12 cellular contexts compared by ENCODE assay signal in genomic region chr3:150236683-150237082, GRCh38.
DNase-seq lines count a peak whose midpoint lies in the region; ATAC-seq and TF ChIP-seq lines count a peak whose summit lies in the region.
"Had no signal": no experiment of that assay in that cellular context is flagged by ENCODE, and none has a peak within 500 bp of the region (broad histone marks: within the 10 kb centered on the region; RNA-seq: fewer than 3 reads in every experiment).

No MANE protein-coding gene starts in this region.

- H3K9me3 ChIP-seq in stomach = no peaks in the 10 kb centered on the region
- H3K9me3 ChIP-seq: Peyer's patch had no signal

- no peak overlapping the region for H3K4me3 ChIP-seq in stomach
- H3K4me3 ChIP-seq: Peyer's patch had no signal

- CTCF ChIA-PET in activated CD8-positive, alpha-beta T cell treated with anti-CD3 and anti-CD28 coated beads for 36 hours (lab: Charles Lee) = interaction anchor here (1.0 to 1.4 kb wide), 3 partner anchors 14 to 35 kb away, joined by 3 to 4 read pairs (median 4); no protein-coding TSS in a partner anchor

- no peak overlapping the region for H3K4me3 Mint-ChIP-seq in activated CD8-positive, alpha-beta T cell treated with anti-CD3 and anti-CD28 coated beads for 36 hours
- H3K4me3 Mint-ChIP-seq: CD14-positive monocyte; stimulated activated memory B cell treated with anti-CD40 and anti-IgM and Interleukin-4, amounts not matched to agents 10 μg/mL and 1 μg/mL and 100 μg/mL, for 72 hours had no signal

- 60 to 82% (median 76%) methylated on average over 6 of the region's 6 CpGs for WGBS in stomach, 5 donors

- no peak overlapping the region for H3K27ac Mint-ChIP-seq in activated CD8-positive, alpha-beta T cell treated with anti-CD3 and anti-CD28 coated beads for 36 hours
- H3K27ac Mint-ChIP-seq: CD14-positive monocyte; stimulated activated memory B cell treated with anti-CD40 and anti-IgM and Interleukin-4, amounts not matched to agents 10 μg/mL and 1 μg/mL and 100 μg/mL, for 72 hours had no signal

- no peak for TF ChIP-seq EP300 in stomach (IDR thresholded peaks at IDR 0.05)

- DNase-seq in HCEC 1CT (peak; percentile 41), amniotic epithelial cell (ENCODE audit: low read depth) (peak; percentile 91), kidney glomerular epithelial cell (lab: John Stamatoyannopoulos, UW) (peak; percentile 54), stomach (no peak), KBM-7 (no peak), hepatic stellate cell (ENCODE audit: low spot score) (no peak)
- DNase-seq in activated T-cell treated with anti-CD3 and anti-CD28 coated beads, Interleukin-2, amount 50 U/mL, for 48 hours = no peak
- no peak for DNase-seq in activated CD8-positive, alpha-beta T cell treated with anti-CD3 and anti-CD28 coated beads for 36 hours
- DNase-seq: occipital lobe, Peyer's patch had no signal

- H3K4me1 Mint-ChIP-seq in activated CD8-positive, alpha-beta T cell treated with anti-CD3 and anti-CD28 coated beads for 36 hours (ENCODE audit: low read depth) = no peaks in the 10 kb centered on the region
- H3K4me1 Mint-ChIP-seq: stimulated activated memory B cell treated with anti-CD40 and anti-IgM and Interleukin-4, amounts not matched to agents 10 μg/mL and 1 μg/mL and 100 μg/mL, for 72 hours had no signal

- TF ChIP-seq CTCF in stomach (IDR thresholded peaks at IDR 0.05) = no peak
- TF ChIP-seq CTCF in activated CD8-positive, alpha-beta T cell treated with anti-CD3 and anti-CD28 coated beads for 36 hours (IDR thresholded peaks at IDR 0.05) = no peak

- H3K9me3 Mint-ChIP-seq in activated CD8-positive, alpha-beta T cell treated with anti-CD3 and anti-CD28 coated beads for 36 hours = no peaks in the 10 kb centered on the region
- H3K9me3 Mint-ChIP-seq: CD14-positive monocyte; stimulated activated memory B cell treated with anti-CD40 and anti-IgM and Interleukin-4, amounts not matched to agents 10 μg/mL and 1 μg/mL and 100 μg/mL, for 72 hours had no signal

- peaks cover 3% of the 10 kb centered on the region for H3K27me3 Mint-ChIP-seq in activated CD8-positive, alpha-beta T cell treated with anti-CD3 and anti-CD28 coated beads for 36 hours
- H3K27me3 Mint-ChIP-seq: stimulated activated memory B cell treated with anti-CD40 and anti-IgM and Interleukin-4, amounts not matched to agents 10 μg/mL and 1 μg/mL and 100 μg/mL, for 72 hours had no signal

- H3K27me3 ChIP-seq in stomach = no peaks in the 10 kb centered on the region
- H3K27me3 ChIP-seq: Peyer's patch had no signal

- no peak for TF ChIP-seq POLR2A in stomach (IDR thresholded peaks at IDR 0.05)

- in situ Hi-C loops in KBM-7 (cut with MboI; ENCODE audit: low pct_unique_long_range_greater_than_20kb, low sequenced_read_pairs) = no loop called here

- H3K36me3 ChIP-seq in stomach = no peaks in the 10 kb centered on the region
- H3K36me3 ChIP-seq: Peyer's patch had no signal

- POLR2A ChIA-PET in activated CD8-positive, alpha-beta T cell treated with anti-CD3 and anti-CD28 coated beads for 36 hours (lab: Charles Lee) = no interaction called here

- intact Hi-C loops in stomach (cut with DNase I; ENCODE audit: low total_unique reads) = no loop called here
- intact Hi-C loops in activated CD8-positive, alpha-beta T cell treated with anti-CD3 and anti-CD28 coated beads for 36 hours (cut with micrococcal nuclease) = no loop called here

- H3K4me1 ChIP-seq in stomach = peaks cover 17 to 54% (median 26%) of the 10 kb centered on the region in 4 donors

- H3K36me3 Mint-ChIP-seq in activated CD8-positive, alpha-beta T cell treated with anti-CD3 and anti-CD28 coated beads for 36 hours (ENCODE audit: low read depth) = no peaks in the 10 kb centered on the region
- H3K36me3 Mint-ChIP-seq: CD14-positive monocyte; stimulated activated memory B cell treated with anti-CD40 and anti-IgM and Interleukin-4, amounts not matched to agents 10 μg/mL and 1 μg/mL and 100 μg/mL, for 72 hours had no signal

- no peak for ATAC-seq in activated CD8-positive, alpha-beta T cell treated with anti-CD3 and anti-CD28 coated beads for 36 hours
- ATAC-seq: stimulated activated memory B cell treated with anti-CD40 and anti-IgM and Interleukin-4, amounts not matched to agents 10 μg/mL and 1 μg/mL and 100 μg/mL, for 72 hours had no signal

- H3K27ac ChIP-seq in stomach = peak overlapping the region in 4 of 5 donors; percentile 40 to 73 (median 54)

Comparison
In these comparisons a context has a peak if more than half of its experiments do, and no peak if none do; other contexts are left out.
1. DNase-seq: peak in HCEC 1CT (single experiment), amniotic epithelial cell (single experiment) and kidney glomerular epithelial cell (single experiment); none in stomach (single experiment), KBM-7 (single experiment), hepatic stellate cell (single experiment), activated T-cell treated with anti-CD3 and anti-CD28 coated beads, Interleukin-2, amount 50 U/mL, for 48 hours (0 of 2) and activated CD8-positive, alpha-beta T cell treated with anti-CD3 and anti-CD28 coated beads for 36 hours (single experiment).